Comparison of ENCODE assay signal across 24 cellular contexts in genomic region chr13:75607447-75607846, GRCh38.
"Had no signal": no experiment of that assay in that cellular context is flagged by ENCODE, and none has a peak within 500 bp of the region (broad histone marks: within the 10 kb centered on the region; RNA-seq: fewer than 3 reads in every experiment).

No MANE protein-coding gene starts in this region.

- DNase-seq: activated B cell treated with CpG ODN at 0.5 μM for 24 hours; activated CD4-positive, alpha-beta T cell treated with anti-CD3 and anti-CD28 coated beads, Interleukin-2, amount 50 U/mL, for 1 hour; activated CD8-positive, alpha-beta memory T cell treated with anti-CD3 and anti-CD28 coated beads, Interleukin-2, amount 10 ng/mL, durations not matched to agents 7 days and 5 days; activated CD8-positive, alpha-beta T cell treated with anti-CD3 and anti-CD28 coated beads, Interleukin-2, amount 10 ng/mL, durations not matched to agents 7 days and 5 days; activated naive CD8-positive, alpha-beta T cell treated with anti-CD3 and anti-CD28 coated beads, Interleukin-2, amount 50 U/mL, for 24 hours; activated T-cell treated with anti-CD3 and anti-CD28 coated beads, Interleukin-2, amount 50 U/mL, for 48 hours; amygdala; dorsolateral prefrontal cortex; effector memory CD8-positive, alpha-beta T cell; head of caudate nucleus; hippocampal formation; left cardiac atrium; midbrain; naive thymus-derived CD4-positive, alpha-beta T cell; nucleus accumbens; pancreas; stimulated activated CD4-positive, alpha-beta T cell treated with anti-CD3 and anti-CD28 coated beads, Interleukin-1b, Interleukin-23, amount 100 ng/mL, for 48 hours; stimulated activated naive B cell treated with anti-CD40 and anti-IgM and Interleukin-4, amounts not matched to agents 10 μg/mL and 1 μg/mL and 100 μg/mL, for 72 hours; stomach; thyroid gland; upper lobe of left lung had no signal

- H3K36me3 ChIP-seq: pancreas, prostate gland, vagina had no signal

- H3K4me3 ChIP-seq: dorsolateral prefrontal cortex, pancreas, prostate gland, smooth muscle cell, stomach, thyroid gland, upper lobe of left lung, vagina had no signal

- H3K9me3 ChIP-seq: pancreas, prostate gland, stomach, thyroid gland, upper lobe of left lung, vagina had no signal

- H3K4me1 ChIP-seq: pancreas, prostate gland, stomach, upper lobe of left lung, vagina had no signal

- H3K27me3 ChIP-seq: dorsolateral prefrontal cortex, pancreas, stomach, thyroid gland, upper lobe of left lung, vagina had no signal

- H3K27ac ChIP-seq: dorsolateral prefrontal cortex, pancreas, prostate gland, stomach, upper lobe of left lung, vagina had no signal

- ATAC-seq: activated CD8-positive, alpha-beta memory T cell treated with anti-CD3 and anti-CD28 coated beads, Interleukin-2, amount 10 ng/mL, durations not matched to agents 7 days and 5 days; activated CD8-positive, alpha-beta T cell treated with anti-CD3 and anti-CD28 coated beads, Interleukin-2, amount 10 ng/mL, durations not matched to agents 7 days and 5 days; activated naive CD8-positive, alpha-beta T cell treated with anti-CD3 and anti-CD28 coated beads, Interleukin-2, amount 50 U/mL, for 24 hours; effector memory CD8-positive, alpha-beta T cell; left cardiac atrium; naive thymus-derived CD4-positive, alpha-beta T cell; pancreas; stimulated activated naive B cell treated with anti-CD40 and anti-IgM and Interleukin-4, amounts not matched to agents 10 μg/mL and 1 μg/mL and 100 μg/mL, for 72 hours had no signal
